Comparison of ENCODE assay signal across 15 cellular contexts in the genomic region with DNA sequence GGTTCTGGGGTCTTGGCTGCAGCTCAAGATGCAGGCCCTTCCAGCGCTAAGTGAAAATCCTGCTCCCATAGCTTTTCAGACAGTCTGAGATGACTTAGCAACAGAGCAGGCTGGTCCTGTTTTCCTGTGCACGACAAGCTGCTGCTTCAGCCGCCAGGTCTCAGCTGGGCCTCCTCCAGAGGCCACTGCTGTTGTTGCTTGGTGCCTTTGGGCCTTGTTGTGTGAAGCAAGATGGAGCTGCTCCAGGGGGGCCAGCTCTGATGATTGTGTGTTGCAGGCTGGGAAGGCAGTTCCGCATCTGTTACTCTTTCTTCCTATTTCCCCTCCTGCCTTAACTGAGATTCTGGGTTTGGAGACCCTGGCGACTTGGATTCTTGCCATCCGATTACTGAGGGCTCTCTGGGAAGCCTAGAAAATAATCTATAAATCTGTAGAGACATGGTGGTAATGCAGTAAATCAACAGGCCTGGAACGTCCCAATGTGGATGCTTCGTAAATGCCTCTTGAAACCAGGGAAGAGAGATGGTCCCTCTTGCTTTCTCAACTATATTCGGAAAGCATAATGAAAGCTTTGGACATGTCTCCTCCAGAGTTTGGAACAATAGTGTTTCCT. TPM values are rescaled to one million over a fixed set of nuclear protein-coding genes. Genes with fewer than 3 reads are reported as not detected.
DNase-seq lines count a peak whose midpoint lies in the region; ATAC-seq and TF ChIP-seq lines count a peak whose summit lies in the region.
"Had no signal": no experiment of that assay in that cellular context is flagged by ENCODE, and none has a peak within 500 bp of the region (broad histone marks: within the 10 kb centered on the region; RNA-seq: fewer than 3 reads in every experiment).

No MANE protein-coding gene starts in this region.

- CTCF ChIA-PET in AG04450 (lab: Charles Lee) = interaction anchor here (0.6 to 0.7 kb wide), 2 partner anchors 20 to 636 kb away, joined by 4 to 5 read pairs; no protein-coding TSS in a partner anchor
- CTCF ChIA-PET in IMR-90 (lab: Yijun Ruan, JAX) = interaction anchor here (0.6 to 1.1 kb wide), 2 partner anchors 170 to 632 kb away, joined by 3 read pairs; no protein-coding TSS in a partner anchor

- H3K18ac ChIP-seq in IMR-90 (ENCODE audit: low read depth, low read length) = no peak overlapping the region; the same call in 1 of the 2 replicates

- H2AFZ ChIP-seq in IMR-90 (replicated peaks; ENCODE audit: low read length, poor library complexity) (no peak overlapping the region), neural cell (ENCODE audit: low read depth, low read length) (no peak overlapping the region)

- dilution Hi-C loops in IMR-90 (cut with HindIII; ENCODE audit: low sequenced_read_pairs, unreplicated experiment) = no loop called here

- H3K27me3 Mint-ChIP-seq in endodermal cell (ENCODE audit: insufficient read depth) = no peaks in the 10 kb centered on the region
- peaks cover 53 to 68% of the 10 kb centered on the region in 2 donors for H3K27me3 Mint-ChIP-seq in natural killer cell (ENCODE audit: low read depth in 2 of 2)

- H3K4me1 Mint-ChIP-seq in endodermal cell = peaks cover 26% of the 10 kb centered on the region
- H3K4me1 Mint-ChIP-seq in natural killer cell = peaks cover 0 to 11% of the 10 kb centered on the region in 2 donors

- no peak overlapping the region for H3K4ac ChIP-seq in IMR-90 (ENCODE audit: low read depth, low read length)

- H3K4me3 ChIP-seq in AG04450 (ENCODE audit: low read depth, low read length) (peak overlapping the region; percentile 28), IMR-90 (ENCODE audit: insufficient read depth, low read depth, low read length) (no peak overlapping the region), endodermal cell (ENCODE audit: low read length) (peak overlapping the region; percentile 97), neural cell (ENCODE audit: low read length) (peak overlapping the region; percentile 87)
- H3K4me3 ChIP-seq: mucosa of descending colon had no signal

- TSS peak; percentile 16 for BruUV-seq in IMR-90 (replicated peaks; lab: Mats Ljungman, UMichigan)

- H3K9me3 ChIP-seq in AG04450 (ENCODE audit: control insufficient read depth, insufficient read depth, low read length) (no peaks in the 10 kb centered on the region; the same call in 1 of the 2 replicates), IMR-90 (ENCODE audit: control insufficient read depth, insufficient read depth, low read length) (no peaks in the 10 kb centered on the region), endodermal cell (ENCODE audit: control insufficient read depth, low read length) (no peaks in the 10 kb centered on the region), neural cell (ENCODE audit: low read length) (no peaks in the 10 kb centered on the region)
- H3K9me3 ChIP-seq: mucosa of descending colon, tibial nerve had no signal

- H3K27ac Mint-ChIP-seq in endodermal cell (peak overlapping the region; percentile 37), natural killer cell (no peak overlapping the region)
- H3K27ac Mint-ChIP-seq: activated naive CD4-positive, alpha-beta T cell treated with anti-CD3 and anti-CD28 coated beads, Interleukin-2, amount 50 U/mL, for 72 hours had no signal

- peak overlapping the region; percentile 52 for H4K5ac ChIP-seq in IMR-90 (ENCODE audit: low read depth, low read length)

- H3K9me1 ChIP-seq in IMR-90 (ENCODE audit: insufficient read depth, low read length) = peaks cover 15% of the 10 kb centered on the region

- H3K56ac ChIP-seq in IMR-90 (ENCODE audit: extremely low read depth, insufficient read depth, low read length) = no peak overlapping the region

- WGBS in IMR-90 (ENCODE audit: extremely low coverage in 2 of 2, insufficient read length in 1 of 2), 2 experiments = 88% methylated on average over 1 of the region's 9 CpGs; no CpG with 5 or more reads in 1 of the 2 experiments
- WGBS in endodermal cell (ENCODE audit: insufficient coverage in 1 of 2, insufficient read length in 1 of 2), 2 experiments = 90 to 92% methylated on average over 4 to 9 of the region's 9 CpGs

- ATAC-seq in IMR-90 (ENCODE audit: low read depth) = no peak
- ATAC-seq in natural killer cell = no peak
- no peak for ATAC-seq in HG02642 (IDR thresholded peaks at IDR 0.05; ENCODE audit: poor library complexity, unreplicated experiment)
- ATAC-seq: activated naive CD4-positive, alpha-beta T cell treated with anti-CD3 and anti-CD28 coated beads, Interleukin-2, amount 50 U/mL, for 72 hours; mucosa of descending colon had no signal

- no peak overlapping the region for H2BK20ac ChIP-seq in IMR-90 (ENCODE audit: low read depth, low read length)

- H4K8ac ChIP-seq in IMR-90 (ENCODE audit: low read depth in 2 of 2, low read length in 2 of 2) = peak overlapping the region in 1 of 2 experiments; percentile 43; a peak in 1 of 4 replicates

- no peak for TF ChIP-seq POLR2A in IMR-90 (IDR thresholded peaks at IDR 0.05; ENCODE audit: low read depth, low read length)

- H2AK9ac ChIP-seq in IMR-90 (replicated peaks; ENCODE audit: low read depth, low read length, poor library complexity) = no peak overlapping the region

- POLR2A ChIA-PET in AG04450 (lab: Yijun Ruan, JAX) = interaction anchor here (0.7 kb wide), 1 partner anchor 193 kb away, joined by 3 read pairs; no protein-coding TSS in a partner anchor
- POLR2A ChIA-PET in IMR-90 (lab: Charles Lee; ENCODE audit: unreplicated experiment) = no interaction called here

- H4K91ac ChIP-seq in IMR-90 (ENCODE audit: insufficient read depth, low read depth, low read length) = no peak overlapping the region

- H3K4me2 ChIP-seq in IMR-90 (ENCODE audit: low read depth, low read length) (peak overlapping the region; percentile 43; the same call in 1 of the 2 replicates), neural cell (ENCODE audit: low read length) (peak overlapping the region; percentile 100)

- peaks cover 12% of the 10 kb centered on the region for H3K4me1 ChIP-seq in IMR-90 (ENCODE audit: control insufficient read depth, insufficient read depth, low read length)
- H3K4me1 ChIP-seq in endodermal cell (ENCODE audit: control insufficient read depth, insufficient read depth, low read length) = peaks cover 11% of the 10 kb centered on the region

- H3K4me3 Mint-ChIP-seq in endodermal cell (peak overlapping the region; percentile 19), natural killer cell (no peak overlapping the region)

- H3K9me3 Mint-ChIP-seq in endodermal cell (no peaks in the 10 kb centered on the region), natural killer cell (no peaks in the 10 kb centered on the region)
- H3K9me3 Mint-ChIP-seq: activated naive CD4-positive, alpha-beta T cell treated with anti-CD3 and anti-CD28 coated beads, Interleukin-2, amount 50 U/mL, for 72 hours had no signal

- intact Hi-C loops in IMR-90 (cut with micrococcal nuclease) = no loop called here
- intact Hi-C loops in natural killer cell (cut with micrococcal nuclease) = no loop called here

- H3K36me3 ChIP-seq in IMR-90 (ENCODE audit: control insufficient read depth, insufficient read depth, low read length) = peaks cover 2% of the 10 kb centered on the region; the same call in 1 of the 2 replicates
- peaks cover 58% of the 10 kb centered on the region for H3K36me3 ChIP-seq in endodermal cell (ENCODE audit: control insufficient read depth, insufficient read depth, low read length)
- H3K36me3 ChIP-seq in neural cell (ENCODE audit: insufficient read depth, low read length) = peaks cover under 1% of the 10 kb centered on the region

- no peaks in the 10 kb centered on the region for H3K27me3 ChIP-seq in AG04450 (ENCODE audit: control insufficient read depth, insufficient read depth, low read length)
- no peaks in the 10 kb centered on the region for H3K27me3 ChIP-seq in IMR-90 (ENCODE audit: control insufficient read depth, insufficient read depth, low read length)
- no peaks in the 10 kb centered on the region for H3K27me3 ChIP-seq in endodermal cell (ENCODE audit: control insufficient read depth, insufficient read depth, low read length, poor library complexity, severe bottlenecking)
- H3K27me3 ChIP-seq in neural cell (ENCODE audit: insufficient read depth, low read depth, low read length) = no peaks in the 10 kb centered on the region
- H3K27me3 ChIP-seq: tibial nerve had no signal

- H3K14ac ChIP-seq in IMR-90 (replicated peaks; ENCODE audit: low read depth, low read length) = peak overlapping the region; percentile 16

- TF ChIP-seq CTCF in AG04450 (IDR thresholded peaks at IDR 0.05; ENCODE audit: low read depth, low read length) = no peak
- no peak for TF ChIP-seq CTCF in IMR-90 (conservative IDR thresholded peaks at IDR 0.05; ENCODE audit: low read depth, low read length)
- no peak for TF ChIP-seq CTCF in endodermal cell (conservative IDR thresholded peaks at IDR 0.05)
- TF ChIP-seq CTCF in neural cell (IDR thresholded peaks at IDR 0.05; ENCODE audit: poor library complexity, severe bottlenecking) = no peak
- TF ChIP-seq CTCF in natural killer cell (IDR thresholded peaks at IDR 0.05) = no peak

- peaks cover 9 to 53% of the 10 kb centered on the region in 2 experiments; a peak in 3 of 4 replicates for H3K79me1 ChIP-seq in IMR-90 (ENCODE audit: low read depth in 1 of 2, low read length in 2 of 2)

- DNase-seq in AG04450 (ENCODE audit: low read depth, low spot score) (no peak), IMR-90 (no peak), endodermal cell (no peak), natural killer cell (no peak), DMS53 treated with DMSO at 0.1 percent for 48 hours (lab: John Stamatoyannopoulos, UW; ENCODE audit: unreplicated experiment) (no peak)
- no peak for DNase-seq in stimulated activated naive CD4-positive, alpha-beta T cell (lab: John Stamatoyannopoulos, UW)
- DNase-seq: activated CD4-positive, alpha-beta T cell treated with anti-CD3 and anti-CD28 coated beads for 1 hour; DND-41; foreskin melanocyte; mucosa of descending colon; stimulated activated CD4-positive, alpha-beta T cell treated with anti-CD3 and anti-CD28 coated beads, Interleukin-2, amount 100 ng/mL, for 24 hours had no signal

- in situ Hi-C loops in IMR-90 (cut with MboI; ENCODE audit: low sequenced_read_pairs) = no loop called here

- H3F3A ChIP-seq in neural cell (ENCODE audit: insufficient read depth, low read length, poor library complexity, severe bottlenecking) = peaks cover 29% of the 10 kb centered on the region

- no peak for TF ChIP-seq RAD21 in IMR-90 (IDR thresholded peaks at IDR 0.05; ENCODE audit: low read length)
- no peak for TF ChIP-seq RAD21 in neural cell (conservative IDR thresholded peaks at IDR 0.05)

- no peak overlapping the region for H2BK120ac ChIP-seq in IMR-90 (ENCODE audit: low read depth, low read length)

- H3K79me2 ChIP-seq in neural cell (replicated peaks; ENCODE audit: insufficient read depth, low read length) = peaks cover 85% of the 10 kb centered on the region

- H3K27ac ChIP-seq in AG04450 (ENCODE audit: low read depth, low read length) = no peak overlapping the region
- peak overlapping the region; percentile 3; the same call in 1 of the 2 replicates for H3K27ac ChIP-seq in IMR-90 (ENCODE audit: insufficient read depth, low read length)
- peak overlapping the region; percentile 96 for H3K27ac ChIP-seq in endodermal cell (ENCODE audit: low read depth, low read length)
- peak overlapping the region; percentile 99 for H3K27ac ChIP-seq in neural cell (ENCODE audit: low read length)

- peak overlapping the region; percentile 59; the same call in 1 of the 2 replicates for H3K23ac ChIP-seq in IMR-90 (ENCODE audit: low read depth, low read length)

- no peak overlapping the region for H3K9ac ChIP-seq in IMR-90 (ENCODE audit: low read depth, low read length)
- H3K9ac ChIP-seq in endodermal cell (ENCODE audit: extremely low read depth, low read length, poor library complexity, severe bottlenecking) = no peak overlapping the region
- H3K9ac ChIP-seq in neural cell (ENCODE audit: low read length) = peak overlapping the region; percentile 100

- H2AK5ac ChIP-seq in IMR-90 (ENCODE audit: low read depth, low read length) = no peak overlapping the region

- H2BK15ac ChIP-seq in IMR-90 (ENCODE audit: low read depth, low read length) = no peak overlapping the region

- no peak overlapping the region for H2BK5ac ChIP-seq in IMR-90 (ENCODE audit: low read depth, low read length, poor library complexity, severe bottlenecking)

- H4K20me1 ChIP-seq in IMR-90 (ENCODE audit: insufficient read depth, low read length) (peaks cover 53% of the 10 kb centered on the region; the same call in 1 of the 2 replicates), neural cell (ENCODE audit: insufficient read depth) (peaks cover 55% of the 10 kb centered on the region)

- H3K9me2 ChIP-seq in neural cell (ENCODE audit: insufficient read depth, low read length) = no peaks in the 10 kb centered on the region

- H3K36me3 Mint-ChIP-seq in endodermal cell (ENCODE audit: low read depth) = peaks cover 13% of the 10 kb centered on the region
- no peaks in the 10 kb centered on the region for H3K36me3 Mint-ChIP-seq in natural killer cell

- no peak for TF ChIP-seq EP300 in neural cell (conservative IDR thresholded peaks at IDR 0.05; ENCODE audit: poor library complexity, severe bottlenecking)

RNA-seq across cellular contexts. Expression of gene MAP1B, which starts 3.2 kb away (rescaled TPM):
- polyA plus RNA-seq in AG04450 (2011; rRNA removed) = 55.3 and 56.3 TPM in 2 replicates
- polyA minus RNA-seq in AG04450 (2011; rRNA and poly(A)+ RNA removed) = 199 and 211 TPM in 2 replicates
- total RNA-seq in IMR-90 (2012; rRNA removed) = 183 and 212 TPM in 2 replicates
- polyA plus RNA-seq in IMR-90 (2012; rRNA removed) = 38.8 and 41.1 TPM in 2 replicates
- polyA plus RNA-seq in IMR-90 (2012; cell fraction: cytosol; rRNA removed) = 19.2 and 29.1 TPM in 2 replicates
- polyA plus RNA-seq in IMR-90 (2012; cell fraction: nucleus; rRNA removed; ENCODE audit: low replicate concordance) = 33.2 and 44.8 TPM in 2 replicates
- total RNA-seq in endodermal cell = 10 to 100 TPM; 87.9 to 93.3 TPM
- 238 TPM for polyA plus RNA-seq in endodermal cell (2013, experiment 1 of 2)
- polyA plus RNA-seq in endodermal cell (2013, experiment 2 of 2) = 264 TPM
- polyA plus RNA-seq in neural cell = 234 and 235 TPM in 2 replicates
- polyA minus RNA-seq in neural cell = 1,949 and 2,637 TPM in 2 replicates
- total RNA-seq in natural killer cell = under 1 TPM in 2 of 3 donors, not detected in 1; 0.07 to 0.31 TPM

Comparison
In these comparisons a context has a peak if more than half of its experiments do, and no peak if none do; other contexts are left out.
1. RNA of gene MAP1B, which starts 3.2 kb away (total RNA-seq): 183 to 212 TPM in IMR-90 and 87.9 to 93.3 TPM in endodermal cell; 0.07 to 0.31 TPM in natural killer cell; every median in the first group is over 10 times any median in the second.